Comparison of ENCODE assay signal across 8 cellular contexts in the genomic region with DNA sequence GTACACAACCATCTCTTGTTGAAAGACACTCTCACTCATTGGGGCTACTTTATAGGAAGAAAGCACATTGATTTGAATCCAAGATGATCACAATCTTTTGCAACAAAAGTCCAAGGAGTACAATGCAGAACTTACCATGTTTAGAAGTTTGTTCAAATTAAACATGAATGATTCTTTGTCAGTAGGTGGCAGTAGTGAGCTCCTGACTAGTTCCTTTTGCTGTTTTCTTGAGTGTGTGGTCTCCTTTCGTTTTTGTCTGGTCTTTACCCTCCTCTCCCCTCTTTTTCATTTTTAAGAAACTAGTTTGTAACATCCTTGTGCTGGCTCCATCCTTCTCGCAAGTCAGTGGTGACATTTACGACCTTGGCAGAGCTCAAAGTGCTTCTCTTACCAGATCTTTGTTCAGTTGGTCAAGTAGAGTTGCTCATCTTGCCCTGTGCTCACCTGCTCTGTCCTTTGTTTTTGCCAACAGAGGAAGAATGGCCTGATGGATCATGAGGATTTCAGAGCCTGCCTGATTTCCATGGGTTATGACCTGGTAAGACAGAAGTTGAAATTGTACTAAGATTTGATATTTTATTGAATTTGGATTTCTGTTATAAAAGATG.
A peak's percentile ranks its signal among the peaks of the same experiment; 100 is the strongest.
DNase-seq lines count a peak whose midpoint lies in the region; ATAC-seq and FAIRE-seq lines count a peak whose summit lies in the region.

No MANE protein-coding gene starts in this region.

- H3K27ac ChIP-seq in SK-N-MC: no peak overlapping the region

- peak; percentile 55 for FAIRE-seq in A204.1 (lab: Jason Lieb, UNC)

- peaks cover 74% of the 10 kb centered on the region for H3K36me3 ChIP-seq in SK-N-MC (ENCODE audit: insufficient read depth, low read length)

- DNase-seq in EL: peak; percentile 45
- DNase-seq in SK-N-MC (ENCODE audit: low read depth, low spot score): peak; percentile 48
- DNase-seq in fibroblast of peridontal ligament (ENCODE audit: extremely low read depth): peak; percentile 68
- DNase-seq in pons (ENCODE audit: low spot score): peak; percentile 58
- no peak for DNase-seq in stimulated activated naive CD4-positive, alpha-beta T cell treated with Interleukin-2 at 50 U/mL for 16 hours (lab: John Stamatoyannopoulos, UW)
- DNase-seq in T1000 (lab: John Stamatoyannopoulos, UW): no peak

- peak; percentile 58 for ATAC-seq in HG03139 (IDR thresholded peaks at IDR 0.05; ENCODE audit: unreplicated experiment)

- no peaks in the 10 kb centered on the region for H3K9me3 ChIP-seq in SK-N-MC (ENCODE audit: low read depth, low read length)

- no peak overlapping the region for H3K9ac ChIP-seq in SK-N-MC (ENCODE audit: insufficient read length)

- no peak overlapping the region for H3K4me3 ChIP-seq in SK-N-MC

Comparison
In these comparisons a context has a peak if more than half of its experiments do, and no peak if none do; other contexts are left out.
1. DNase-seq: peak in EL (single experiment), SK-N-MC (single experiment), fibroblast of peridontal ligament (single experiment) and pons (single experiment); none in stimulated activated naive CD4-positive, alpha-beta T cell treated with Interleukin-2 at 50 U/mL for 16 hours (single experiment) and T1000 (single experiment).